13 cellular contexts compared by ENCODE assay signal in the genomic region with DNA sequence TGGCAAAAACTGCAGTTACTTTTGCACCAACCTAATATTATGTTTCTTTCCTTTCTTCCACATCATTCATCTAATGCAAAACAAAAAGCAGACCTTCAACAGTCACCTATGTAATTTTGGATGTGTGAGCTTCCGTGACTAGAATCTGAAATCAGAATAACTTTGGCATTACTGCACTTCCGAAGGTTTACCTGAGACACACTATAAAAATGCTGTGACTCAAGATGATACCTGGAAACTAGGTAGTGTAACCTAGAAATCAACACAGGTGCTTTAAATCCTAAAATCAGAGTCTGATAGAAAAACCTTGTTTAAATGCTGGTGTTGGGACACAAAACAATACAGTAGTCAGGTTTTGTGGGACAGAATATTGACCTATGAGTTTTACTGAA. TPM values are rescaled to one million over a fixed set of nuclear protein-coding genes. Genes with fewer than 3 reads are reported as not detected.
A peak's percentile ranks its signal among the peaks of the same experiment; 100 is the strongest.
DNase-seq lines count a peak whose midpoint lies in the region; ATAC-seq, FAIRE-seq and TF ChIP-seq lines count a peak whose summit lies in the region.
"Had no signal": no experiment of that assay in that cellular context is flagged by ENCODE, and none has a peak within 500 bp of the region (broad histone marks: within the 10 kb centered on the region; RNA-seq: fewer than 3 reads in every experiment).

No MANE protein-coding gene starts in this region.

- H3K4me1 Mint-ChIP-seq in activated CD4-positive, alpha-beta T cell treated with anti-CD3 and anti-CD28 coated beads for 36 hours = peaks cover 55% of the 10 kb centered on the region
- peaks cover 60 to 63% (median 63%) of the 10 kb centered on the region in 3 donors for H3K4me1 Mint-ChIP-seq in T-cell

- WGBS in pancreas, 2 donors = 62 to 72% methylated on average over 2 of the region's 2 CpGs

- no peaks in the 10 kb centered on the region for H3K36me3 Mint-ChIP-seq in activated CD4-positive, alpha-beta T cell treated with anti-CD3 and anti-CD28 coated beads for 36 hours (ENCODE audit: low read depth)
- no peaks in the 10 kb centered on the region for H3K36me3 Mint-ChIP-seq in T-cell

- no peak for FAIRE-seq in pancreas (lab: Jason Lieb, UNC)
- FAIRE-seq: A204.1 had no signal

- H3K9me3 Mint-ChIP-seq in activated CD4-positive, alpha-beta T cell treated with anti-CD3 and anti-CD28 coated beads for 36 hours (ENCODE audit: low read depth) = no peaks in the 10 kb centered on the region
- H3K9me3 Mint-ChIP-seq in T-cell = no peaks in the 10 kb centered on the region

- H3K4me3 ChIP-seq in epithelial cell of proximal tubule (ENCODE audit: low read depth, low read length) = peak overlapping the region; percentile 69
- H3K4me3 ChIP-seq in gastrocnemius medialis = no peak overlapping the region
- H3K4me3 ChIP-seq in pancreas = peak overlapping the region in 1 of 4 donors; percentile 93

- H3K27me3 ChIP-seq in gastrocnemius medialis (no peaks in the 10 kb centered on the region), pancreas (no peaks in the 10 kb centered on the region)
- H3K27me3 ChIP-seq: sigmoid colon had no signal

- POLR2A ChIA-PET in activated CD4-positive, alpha-beta T cell treated with anti-CD3 and anti-CD28 coated beads for 36 hours (lab: Charles Lee) = no interaction called here
- POLR2A ChIA-PET in T-cell (lab: Charles Lee) = no interaction called here

- CTCF ChIA-PET in activated CD4-positive, alpha-beta T cell treated with anti-CD3 and anti-CD28 coated beads for 36 hours (lab: Charles Lee) = interaction anchor here (1.0 to 1.5 kb wide), 2 partner anchors 53 to 217 kb away, joined by 3 to 4 read pairs; no protein-coding TSS in a partner anchor
- CTCF ChIA-PET in T-cell (lab: Charles Lee) = no interaction called here

- no peak for TF ChIP-seq CTCF in epithelial cell of proximal tubule (conservative IDR thresholded peaks at IDR 0.05; ENCODE audit: low read depth, low read length)
- no peak for TF ChIP-seq CTCF in gastrocnemius medialis (IDR thresholded peaks at IDR 0.05 in 4 of 5, conservative IDR thresholded peaks at IDR 0.05 in 1 of 5)
- no peak for TF ChIP-seq CTCF in pancreas (IDR thresholded peaks at IDR 0.05)

- peak overlapping the region; percentile 90 for H3K4me3 Mint-ChIP-seq in activated CD4-positive, alpha-beta T cell treated with anti-CD3 and anti-CD28 coated beads for 36 hours
- peak overlapping the region; percentile 91 to 94 (median 92) for H3K4me3 Mint-ChIP-seq in T-cell

- ATAC-seq in activated CD4-positive, alpha-beta T cell treated with anti-CD3 and anti-CD28 coated beads for 36 hours = no peak
- no peak for ATAC-seq in T-cell (replicated peaks in 1 of 4)
- no peak for ATAC-seq in gastrocnemius medialis
- no peak for ATAC-seq in pancreas
- no peak for ATAC-seq in HG03135 (IDR thresholded peaks at IDR 0.05; ENCODE audit: unreplicated experiment)

- H3K9me3 ChIP-seq in gastrocnemius medialis (no peaks in the 10 kb centered on the region), pancreas (no peaks in the 10 kb centered on the region)
- H3K9me3 ChIP-seq: sigmoid colon had no signal

- H3K27ac Mint-ChIP-seq in activated CD4-positive, alpha-beta T cell treated with anti-CD3 and anti-CD28 coated beads for 36 hours = no peak overlapping the region
- no peak overlapping the region for H3K27ac Mint-ChIP-seq in T-cell

- no peak for DNase-seq in activated CD4-positive, alpha-beta T cell treated with anti-CD3 and anti-CD28 coated beads for 36 hours
- no peak for DNase-seq in activated CD4-positive, alpha-beta T cell treated with anti-CD3 and anti-CD28 coated beads for 48 hours
- no peak for DNase-seq in T-cell
- no peak for DNase-seq in epithelial cell of proximal tubule (ENCODE audit: low read depth)
- no peak for DNase-seq in gastrocnemius medialis
- DNase-seq in stimulated activated CD4-positive, alpha-beta T cell treated with anti-CD3 and anti-CD28 coated beads, Interleukin-1b, Interleukin-23, amount 100 ng/mL, for 48 hours = no peak
- DNase-seq in pancreas = no peak
- DNase-seq: islet precursor cell, sigmoid colon, SW 1271 had no signal

- in situ Hi-C loops in gastrocnemius medialis (cut with MboI; ENCODE audit: low sequenced_read_pairs in 4 of 4) = no loop called here

- no peaks in the 10 kb centered on the region for H3K36me3 ChIP-seq in gastrocnemius medialis
- H3K36me3 ChIP-seq in pancreas = no peaks in the 10 kb centered on the region
- H3K36me3 ChIP-seq: sigmoid colon had no signal

- H3K4me1 ChIP-seq in gastrocnemius medialis (peaks cover 36 to 38% of the 10 kb centered on the region in 2 donors), pancreas (peaks cover 15 to 42% (median 26%) of the 10 kb centered on the region in 3 donors)

- H3K27me3 Mint-ChIP-seq in activated CD4-positive, alpha-beta T cell treated with anti-CD3 and anti-CD28 coated beads for 36 hours = no peaks in the 10 kb centered on the region
- H3K27me3 Mint-ChIP-seq in T-cell = no peaks in the 10 kb centered on the region

- intact Hi-C loops in activated CD4-positive, alpha-beta T cell treated with anti-CD3 and anti-CD28 coated beads for 36 hours (cut with DNase I, micrococcal nuclease) = loop anchor here (2.0 to 10.0 kb wide), 4 partner anchors 124 to 1824 kb away; partner anchors contain the start of genes DICER1 (in 1 of the 2), GON7 (in 1 of the 2) and UBR7 (in 1 of the 2)
- intact Hi-C loops in gastrocnemius medialis (cut with DNase I; ENCODE audit: low total_unique reads) (loop anchor here (5.0 to 10.0 kb wide), 4 partner anchors 378 to 1836 kb away; partner anchors contain the start of genes GOLGA5 and PPP4R4), pancreas (cut with DNase I) (no loop called here)

- TF ChIP-seq POLR2A in gastrocnemius medialis (IDR thresholded peaks at IDR 0.05) = no peak

- H3K27ac ChIP-seq in gastrocnemius medialis (peak overlapping the region in 3 of 4 donors; percentile 1 to 97 (median 91)), pancreas (peak overlapping the region in 2 of 4 donors; percentile 97)

RNA-seq across cellular contexts. Expression of gene BTBD7, which starts 2.2 kb away (rescaled TPM):
- total RNA-seq in activated CD4-positive, alpha-beta T cell treated with anti-CD3 and anti-CD28 coated beads for 36 hours = 1 to 10 TPM; 6.5 to 9.5 TPM
- total RNA-seq in T-cell (10 to 100 TPM; 21.6 to 26.1 (median 26.0) TPM), epithelial cell of proximal tubule (18.4 and 22.2 TPM in 2 replicates), gastrocnemius medialis (10 to 100 TPM in 3 of 4 donors, 1 to 10 TPM in 1; 10.0 to 16.9 (median 12.1) TPM), pancreas (10 to 100 TPM; 12.1 to 21.6 (median 15.0) TPM)
- polyA plus RNA-seq in pancreas = 1 to 10 TPM; 6.3 to 8.9 TPM

RNA-seq across cellular contexts. Expression of gene COX8C, which starts 16.4 kb away (rescaled TPM):
- total RNA-seq in activated CD4-positive, alpha-beta T cell treated with anti-CD3 and anti-CD28 coated beads for 36 hours = not detected
- total RNA-seq in T-cell (not detected), epithelial cell of proximal tubule (not detected in 2 replicates), gastrocnemius medialis (not detected), pancreas (not detected)
- not detected for polyA plus RNA-seq in pancreas
- total RNA-seq: HT1080, sigmoid colon had no signal
- polyA plus RNA-seq: sigmoid colon had no signal

Comparison
In these comparisons a context has a peak if more than half of its experiments do, and no peak if none do; other contexts are left out.
1. intact Hi-C loops: an anchor here in activated CD4-positive, alpha-beta T cell treated with anti-CD3 and anti-CD28 coated beads for 36 hours (2.0 to 10.0 kb wide) and gastrocnemius medialis (5.0 to 10.0 kb wide); none called in pancreas.